ENCODE assay signal across 8 cellular contexts in genomic region chrX:79081895-79082512, GRCh38.
A peak's percentile ranks its signal among the peaks of the same experiment; 100 is the strongest.
DNase-seq lines count a peak whose midpoint lies in the region; ATAC-seq and TF ChIP-seq lines count a peak whose summit lies in the region.

No MANE protein-coding gene starts in this region.

- ATAC-seq in stimulated activated naive CD8-positive, alpha-beta T cell treated with anti-CD3 and anti-CD28 coated beads, Interleukin-15, Interleukin-2, amounts not matched to agents 100 U/mL and 50 U/mL, for 24 hours, result peak; percentile 63

- in situ Hi-C loops in astrocyte of the cerebellum (cut with HindIII; ENCODE audit: low sequenced_read_pairs), result no loop called here

- peak; percentile 27 for DNase-seq in SIG-M5 treated with dmso at 0.1 percent for 504 hours (lab: John Stamatoyannopoulos, UW; ENCODE audit: unreplicated experiment)
- no peak for DNase-seq in SIG-M5 (lab: John Stamatoyannopoulos, UW)
- DNase-seq in HCEC 1CT, result peak; percentile 13
- DNase-seq in NOMO-1 treated with DMSO at 0.1 percent for 48 hours (lab: John Stamatoyannopoulos, UW; ENCODE audit: unreplicated experiment), result peak; percentile 52
- DNase-seq in astrocyte of the cerebellum (ENCODE audit: low read depth), result no peak
- DNase-seq in iPS-NIHi7 (ENCODE audit: extremely low spot score), result peak; percentile 13
- no peak for DNase-seq in stimulated activated naive CD8-positive, alpha-beta T cell treated with anti-CD3 and anti-CD28 coated beads, Interleukin-15, Interleukin-2, amounts not matched to agents 100 U/mL and 50 U/mL, for 24 hours
- no peak for DNase-seq in HuH-7.5 (ENCODE audit: low spot score)

- H3K4me3 ChIP-seq in astrocyte of the cerebellum (ENCODE audit: low read depth, low read length), result no peak overlapping the region

- TF ChIP-seq CTCF in astrocyte of the cerebellum (IDR thresholded peaks at IDR 0.05; ENCODE audit: low read depth, low read length, missing control alignments), result peak; percentile 43

Comparison
In these comparisons a context has a peak if more than half of its experiments do, and no peak if none do; other contexts are left out.
1. DNase-seq: peak in SIG-M5 treated with dmso at 0.1 percent for 504 hours (single experiment), HCEC 1CT (single experiment), NOMO-1 treated with DMSO at 0.1 percent for 48 hours (single experiment) and iPS-NIHi7 (single experiment); none in SIG-M5 (single experiment), astrocyte of the cerebellum (single experiment), stimulated activated naive CD8-positive, alpha-beta T cell treated with anti-CD3 and anti-CD28 coated beads, Interleukin-15, Interleukin-2, amounts not matched to agents 100 U/mL and 50 U/mL, for 24 hours (single experiment) and HuH-7.5 (single experiment).